ENCODE assay signal across 22 cellular contexts in genomic region chr16:13973321-13974023, GRCh38.
"Had no signal": no experiment of that assay in that cellular context is flagged by ENCODE, and none has a peak within 500 bp of the region (broad histone marks: within the 10 kb centered on the region; RNA-seq: fewer than 3 reads in every experiment).

No MANE protein-coding gene starts in this region.

- H2AFZ ChIP-seq: neural progenitor cell had no signal

- H3K9me3 ChIP-seq: ovary, upper lobe of left lung had no signal

- ATAC-seq: effector memory CD8-positive, alpha-beta T cell; left lobe of liver; naive thymus-derived CD4-positive, alpha-beta T cell; psoas muscle; right cardiac atrium; stimulated activated naive B cell treated with anti-CD40 and anti-IgM and Interleukin-4, amounts not matched to agents 10 μg/mL and 1 μg/mL and 100 μg/mL, for 72 hours had no signal

- H3K27ac ChIP-seq: coronary artery, neural progenitor cell, ovary, psoas muscle, skin epidermis, thoracic aorta, tibial nerve, upper lobe of left lung had no signal

- H3K36me3 ChIP-seq: neural progenitor cell, ovary, thoracic aorta, tibial nerve, upper lobe of left lung had no signal

- H3K4me3 ChIP-seq: coronary artery, lung, neural progenitor cell, ovary, psoas muscle, skin epidermis, thoracic aorta, tibial nerve, upper lobe of left lung had no signal

- FAIRE-seq: endometrium, urothelium cell line had no signal

- H3K9ac ChIP-seq: neural progenitor cell had no signal

- DNase-seq: dermis blood vessel endothelial cell; effector memory CD8-positive, alpha-beta T cell; erythroblast; kidney; naive thymus-derived CD4-positive, alpha-beta T cell; nucleus accumbens; ovary; psoas muscle; right cardiac atrium; stimulated activated CD4-positive, alpha-beta T cell treated with anti-CD3 and anti-CD28 coated beads, Interleukin-15, amount 100 ng/mL, for 24 hours; stimulated activated CD4-positive, alpha-beta T cell treated with anti-CD3 and anti-CD28 coated beads, Interleukin-2, amount 100 ng/mL, for 48 hours; stimulated activated naive B cell treated with anti-CD40 and anti-IgM and Interleukin-4, amounts not matched to agents 10 μg/mL and 1 μg/mL and 100 μg/mL, for 72 hours; upper lobe of left lung had no signal

- H3K4me2 ChIP-seq: neural progenitor cell had no signal

- H3K4me1 ChIP-seq: neural progenitor cell, psoas muscle, tibial nerve, upper lobe of left lung had no signal

- H3K27me3 ChIP-seq: neural progenitor cell, ovary, tibial nerve, upper lobe of left lung had no signal
